In genomic region chr6:39560915-39561314, GRCh38 we compare ENCODE assay signal across 26 cellular contexts.
"Had no signal": no experiment of that assay in that cellular context is flagged by ENCODE, and none has a peak within 500 bp of the region (broad histone marks: within the 10 kb centered on the region; RNA-seq: fewer than 3 reads in every experiment).

No MANE protein-coding gene starts in this region.

- H3K9me3 ChIP-seq: colonic mucosa, esophagus squamous epithelium, gastrocnemius medialis, heart right ventricle, left lung, lower lobe of right lung had no signal

- H3K27ac ChIP-seq: colonic mucosa, epithelial cell of prostate, gastrocnemius medialis, heart right ventricle, left lung, lower lobe of right lung had no signal

- ATAC-seq: effector memory CD8-positive, alpha-beta T cell; esophagus mucosa; heart right ventricle had no signal

- DNase-seq: colonic mucosa; cortex of kidney; effector CD8-positive, alpha-beta T cell; effector memory CD8-positive, alpha-beta T cell; endodermal cell; erythroblast; esophagus squamous epithelium; foreskin fibroblast; foreskin melanocyte; glutamatergic neuron; head of caudate nucleus; heart right ventricle; hippocampal formation; left cardiac atrium; left lung; left ventricle myocardium superior; mesendoderm; midbrain had no signal

- H3K9me3 Mint-ChIP-seq: dendritic cell treated with granulocyte-macrophage colony-stimulating factor and Interleukin-4, amounts not matched to agents 40 ng/mL and 50 ng/mL, for 4 days; effector memory CD8-positive, alpha-beta T cell; endodermal cell had no signal

- H3K36me3 ChIP-seq: colonic mucosa, esophagus squamous epithelium, gastrocnemius medialis, heart right ventricle, left lung, lower lobe of right lung had no signal

- H3K27me3 ChIP-seq: colonic mucosa, esophagus squamous epithelium, gastrocnemius medialis, heart right ventricle, left lung had no signal

- FAIRE-seq: endometrium, islet of Langerhans, keratinocyte had no signal

- H3K4me3 Mint-ChIP-seq: dendritic cell treated with granulocyte-macrophage colony-stimulating factor and Interleukin-4, amounts not matched to agents 40 ng/mL and 50 ng/mL, for 4 days; effector memory CD8-positive, alpha-beta T cell; endodermal cell had no signal

- H3K27ac Mint-ChIP-seq: dendritic cell treated with granulocyte-macrophage colony-stimulating factor and Interleukin-4, amounts not matched to agents 40 ng/mL and 50 ng/mL, for 4 days; effector memory CD8-positive, alpha-beta T cell; endodermal cell had no signal

- H3K27me3 Mint-ChIP-seq: dendritic cell treated with granulocyte-macrophage colony-stimulating factor and Interleukin-4, amounts not matched to agents 40 ng/mL and 50 ng/mL, for 4 days; effector memory CD8-positive, alpha-beta T cell had no signal

- H3K4me3 ChIP-seq: colonic mucosa, esophagus squamous epithelium, gastrocnemius medialis, heart right ventricle, left lung, lower lobe of right lung had no signal

- H3K4me1 ChIP-seq: colonic mucosa, esophagus squamous epithelium, gastrocnemius medialis, heart right ventricle had no signal
